In the genomic region with DNA sequence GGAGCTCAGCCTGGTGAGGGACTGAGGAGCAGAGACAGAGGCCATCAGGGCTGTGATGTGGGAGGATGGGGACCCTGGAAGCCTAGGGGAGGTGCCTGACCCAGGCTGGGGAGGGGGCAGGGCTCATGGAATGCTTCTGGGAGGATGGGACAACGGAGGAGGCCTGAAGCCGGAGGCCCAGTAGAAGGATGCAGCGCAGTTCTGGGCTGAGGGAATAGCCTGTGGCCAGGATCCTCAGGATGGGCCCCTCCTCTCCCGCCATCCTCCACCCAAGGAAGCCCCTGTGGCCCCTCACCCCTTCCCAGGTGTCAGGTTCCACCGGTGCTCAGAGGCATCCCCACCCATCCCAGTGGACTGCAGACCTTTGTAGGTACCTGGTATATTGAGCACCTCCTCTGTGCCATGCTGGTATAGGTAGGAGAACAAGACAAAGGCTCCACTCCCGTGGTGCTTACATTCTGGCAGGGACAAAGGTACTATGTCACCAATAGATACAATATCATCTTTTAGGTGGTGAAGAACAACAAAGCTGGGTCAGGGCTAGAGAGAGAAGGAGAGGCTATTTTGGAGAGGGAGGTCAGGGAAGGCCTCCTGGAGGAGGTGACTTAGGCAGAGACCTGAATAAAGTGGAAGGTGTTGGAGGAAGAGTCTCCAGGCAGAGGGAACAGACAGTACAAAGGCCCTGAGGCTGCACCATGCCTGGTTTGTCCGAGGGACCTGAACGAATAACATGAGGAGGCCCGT, we compare ENCODE assay signal across 15 cellular contexts. TPM values are rescaled to one million over a fixed set of nuclear protein-coding genes. Genes with fewer than 3 reads are reported as not detected.
DNase-seq lines count a peak whose midpoint lies in the region; ATAC-seq and TF ChIP-seq lines count a peak whose summit lies in the region.
"Had no signal": no experiment of that assay in that cellular context is flagged by ENCODE, and none has a peak within 500 bp of the region (broad histone marks: within the 10 kb centered on the region; RNA-seq: fewer than 3 reads in every experiment).

No MANE protein-coding gene starts in this region.

- H3K9ac ChIP-seq in trophoblast cell (ENCODE audit: low read length), result no peak overlapping the region

- DNase-seq in activated CD4-positive, CD25-positive, alpha-beta regulatory T cell treated with anti-CD3 and anti-CD28 coated beads, Interleukin-2, amount 50 U/mL, for 72 hours, result peak; percentile 18
- no peak for DNase-seq in effector memory CD8-positive, alpha-beta T cell
- DNase-seq in trophoblast cell (no peak), BE2C (no peak), GM13977 (ENCODE audit: low spot score) (no peak)
- DNase-seq: amygdala, Calu3, NCI-H2029, RPMI8226, stomach had no signal

- H3K4ac ChIP-seq in trophoblast cell (ENCODE audit: low read depth, low read length), result no peak overlapping the region

- peak overlapping the region; percentile 15 for H4K91ac ChIP-seq in trophoblast cell (ENCODE audit: low read depth, low read length)

- peaks cover 81 to 87% of the 10 kb centered on the region in 2 donors for H3K4me1 Mint-ChIP-seq in effector memory CD8-positive, alpha-beta T cell (ENCODE audit: low read depth in 2 of 2)

- no peaks in the 10 kb centered on the region for H3K9me3 Mint-ChIP-seq in effector memory CD8-positive, alpha-beta T cell

- TF ChIP-seq CTCF in BE2C (IDR thresholded peaks at IDR 0.05; ENCODE audit: low read depth, low read length) (no peak), GM13977 (IDR thresholded peaks at IDR 0.05; ENCODE audit: extremely low read depth, insufficient read depth, missing control alignments) (no peak)

- H3K36me3 ChIP-seq in KOPT-K1 (ENCODE audit: insufficient read depth, low read length) (peaks cover 44% of the 10 kb centered on the region), trophoblast cell (ENCODE audit: control insufficient read depth in 1 of 2, insufficient read depth in 2 of 2, low read length in 2 of 2) (no peaks in the 10 kb centered on the region), BE2C (no peaks in the 10 kb centered on the region)
- H3K36me3 ChIP-seq: esophagus muscularis mucosa, stomach had no signal

- peak overlapping the region; percentile 40 for H4K8ac ChIP-seq in trophoblast cell (ENCODE audit: low read depth, low read length)

- no peaks in the 10 kb centered on the region for H3K9me3 ChIP-seq in KOPT-K1 (ENCODE audit: insufficient read depth, low read length, poor library complexity, severe bottlenecking)
- H3K9me3 ChIP-seq in trophoblast cell (ENCODE audit: insufficient read depth, low read depth, low read length), result no peaks in the 10 kb centered on the region
- H3K9me3 ChIP-seq in BE2C, result no peaks in the 10 kb centered on the region
- H3K9me3 ChIP-seq: esophagus muscularis mucosa, stomach had no signal

- H3K27ac Mint-ChIP-seq in effector memory CD8-positive, alpha-beta T cell, result peak overlapping the region; percentile 97 to 99

- ATAC-seq in activated CD4-positive, CD25-positive, alpha-beta regulatory T cell treated with anti-CD3 and anti-CD28 coated beads, Interleukin-2, amount 50 U/mL, for 24 hours, result no peak
- ATAC-seq in effector memory CD8-positive, alpha-beta T cell (replicated peaks), result no peak
- no peak for ATAC-seq in GM21447 (IDR thresholded peaks at IDR 0.05; ENCODE audit: unreplicated experiment)

- no peak overlapping the region for H2BK5ac ChIP-seq in trophoblast cell (ENCODE audit: low read depth, low read length, poor library complexity)

- peak overlapping the region; percentile 95 to 96 for H3K4me3 Mint-ChIP-seq in effector memory CD8-positive, alpha-beta T cell

- no peak overlapping the region for H2AFZ ChIP-seq in trophoblast cell (ENCODE audit: insufficient read depth, low read length, poor library complexity)

- H3K18ac ChIP-seq in trophoblast cell (ENCODE audit: low read length), result peak overlapping the region; percentile 18

- no peak overlapping the region for H4K12ac ChIP-seq in trophoblast cell (ENCODE audit: low read depth, low read length)

- no peak overlapping the region for H2BK120ac ChIP-seq in trophoblast cell (ENCODE audit: insufficient read depth, low read length, poor library complexity)

- H3K27me3 ChIP-seq in trophoblast cell (ENCODE audit: insufficient read depth, low read length) (no peaks in the 10 kb centered on the region), BE2C (no peaks in the 10 kb centered on the region)
- H3K27me3 ChIP-seq: esophagus muscularis mucosa had no signal

- peaks cover 70% of the 10 kb centered on the region for H3K36me3 Mint-ChIP-seq in effector memory CD8-positive, alpha-beta T cell (ENCODE audit: insufficient read depth)

- H2BK12ac ChIP-seq in trophoblast cell (ENCODE audit: low read length), result no peak overlapping the region

- H3K4me2 ChIP-seq in trophoblast cell (ENCODE audit: low read length), result no peak overlapping the region

- H3K27ac ChIP-seq in KOPT-K1 (ENCODE audit: low read depth, low read length, poor library complexity, severe bottlenecking) (peak overlapping the region; percentile 98), trophoblast cell (ENCODE audit: low read depth, low read length) (no peak overlapping the region)
- H3K27ac ChIP-seq: esophagus muscularis mucosa, HL-60, stomach had no signal

- peaks cover 31 to 45% of the 10 kb centered on the region in 2 experiments for H3K4me1 ChIP-seq in trophoblast cell (ENCODE audit: control insufficient read depth in 1 of 2, insufficient read depth in 2 of 2, low read length in 2 of 2)
- no peaks in the 10 kb centered on the region for H3K4me1 ChIP-seq in BE2C
- H3K4me1 ChIP-seq: esophagus muscularis mucosa, stomach had no signal

- H3K4me3 ChIP-seq in trophoblast cell (ENCODE audit: low read depth, low read length) (no peak overlapping the region), BE2C (ENCODE audit: low read depth, low read length) (no peak overlapping the region)
- H3K4me3 ChIP-seq: esophagus muscularis mucosa, stomach had no signal

- WGBS in trophoblast cell (ENCODE audit: extremely low coverage, insufficient coverage, insufficient read length), result no CpG with 5 or more reads among the region's 9 CpGs

- peak overlapping the region; percentile 26 for H3K14ac ChIP-seq in trophoblast cell (ENCODE audit: low read length)

- H3K79me1 ChIP-seq in trophoblast cell (ENCODE audit: low read length), result peaks cover 27% of the 10 kb centered on the region

- H3K23ac ChIP-seq in trophoblast cell (ENCODE audit: low read length), result no peak overlapping the region

- in situ Hi-C loops in GM13977 (cut with MboI; ENCODE audit: low pct_unique_long_range_greater_than_20kb, low sequenced_read_pairs, unreplicated experiment), result no loop called here

- H3K79me2 ChIP-seq in trophoblast cell (ENCODE audit: control insufficient read depth, insufficient read depth, low read length, poor library complexity), result no peaks in the 10 kb centered on the region

- H3K27me3 Mint-ChIP-seq in effector memory CD8-positive, alpha-beta T cell, result no peaks in the 10 kb centered on the region

- H2AK5ac ChIP-seq in trophoblast cell (ENCODE audit: low read length), result peak overlapping the region; percentile 80

RNA-seq across cellular contexts. Expression of gene ZAP70, which starts 2.7 kb away (rescaled TPM):
- 3.2 and 3.3 TPM in 2 replicates for polyA plus RNA-seq in trophoblast cell (2013)
- 0.26 TPM for polyA plus RNA-seq in BE2C (2012; ENCODE audit: insufficient read depth, insufficient read length, low read depth)

RNA-seq across cellular contexts. Expression of gene C2orf92, which starts 46.6 kb away (rescaled TPM):
- polyA plus RNA-seq in trophoblast cell (2013), result 4.4 TPM in 2 replicates
- polyA plus RNA-seq in BE2C (2012; ENCODE audit: insufficient read depth, insufficient read length, low read depth), result 1.5 TPM

RNA-seq across cellular contexts. Expression of gene ACTR1B, which starts 52.3 kb away (rescaled TPM):
- polyA plus RNA-seq in trophoblast cell (2013), result 40.9 and 41.1 TPM in 2 replicates
- 58.9 TPM for polyA plus RNA-seq in BE2C (2012; ENCODE audit: insufficient read depth, insufficient read length, low read depth)
